In genomic region chr6:32064706-32065105, GRCh38 we compare ENCODE assay signal across 8 cellular contexts. TPM values are rescaled to one million over a fixed set of nuclear protein-coding genes. Genes with fewer than 3 reads are reported as not detected.
"Had no signal": no experiment of that assay in that cellular context is flagged by ENCODE, and none has a peak within 500 bp of the region (broad histone marks: within the 10 kb centered on the region; RNA-seq: fewer than 3 reads in every experiment).

No MANE protein-coding gene starts in this region.

- H3K27ac ChIP-seq: HL-60 had no signal

- H3K9me3 Mint-ChIP-seq: IgD-negative memory B cell had no signal

- H3K4me3 ChIP-seq: K562 had no signal

- ATAC-seq: HepG2, K562 had no signal

- H3K27ac Mint-ChIP-seq: IgD-negative memory B cell had no signal

- DNase-seq: IMR-90, KBM-7 had no signal

- H3K4me1 Mint-ChIP-seq: IgD-negative memory B cell had no signal

- H3K36me3 Mint-ChIP-seq: IgD-negative memory B cell had no signal

- H3K4me3 Mint-ChIP-seq: IgD-negative memory B cell had no signal

RNA-seq across cellular contexts. Expression of gene CYP21A2, which starts 26.5 kb away (rescaled TPM):
- total RNA-seq: HT-29, HT1080, IMR-90 had no signal
- polyA plus RNA-seq: IgD-negative memory B cell had no signal

RNA-seq across cellular contexts. Expression of gene TNXB, which starts 44.4 kb away (rescaled TPM):
- total RNA-seq: HT-29, IMR-90 had no signal

RNA-seq across cellular contexts. Expression of gene C4B, which starts 50.1 kb away (rescaled TPM):
- polyA plus RNA-seq: IgD-negative memory B cell had no signal
